In genomic region chr3:53084310-53085001, GRCh38 we compare ENCODE assay signal across 11 cellular contexts. TPM values are rescaled to one million over a fixed set of nuclear protein-coding genes. Genes with fewer than 3 reads are reported as not detected.
DNase-seq lines count a peak whose midpoint lies in the region; ATAC-seq and TF ChIP-seq lines count a peak whose summit lies in the region.
"Had no signal": no experiment of that assay in that cellular context is flagged by ENCODE, and none has a peak within 500 bp of the region (broad histone marks: within the 10 kb centered on the region; RNA-seq: fewer than 3 reads in every experiment).

No MANE protein-coding gene starts in this region.

- H3K36me3 Mint-ChIP-seq in activated naive CD4-positive, alpha-beta T cell treated with anti-CD3 and anti-CD28 coated beads, Interleukin-2, amount 50 U/mL, for 72 hours, result no peaks in the 10 kb centered on the region
- H3K36me3 Mint-ChIP-seq in activated naive CD4-positive, alpha-beta T cell treated with anti-CD3 and anti-CD28 coated beads, Interleukin-2, amount 10 ng/mL, durations not matched to agents 7 days and 5 days, result peaks cover 12% of the 10 kb centered on the region

- H3K4me3 ChIP-seq in body of pancreas, result no peak overlapping the region
- H3K4me3 ChIP-seq in kidney epithelial cell (ENCODE audit: low read depth, low read length), result no peak overlapping the region
- H3K4me3 ChIP-seq in stomach smooth muscle (ENCODE audit: low read length in 2 of 2), result peak overlapping the region in 1 of 2 donors; percentile 40

- peak overlapping the region; percentile 11 to 55 for H3K27ac Mint-ChIP-seq in activated naive CD4-positive, alpha-beta T cell treated with anti-CD3 and anti-CD28 coated beads, Interleukin-2, amount 50 U/mL, for 72 hours
- no peak overlapping the region for H3K27ac Mint-ChIP-seq in activated naive CD4-positive, alpha-beta T cell treated with anti-CD3 and anti-CD28 coated beads, Interleukin-2, amount 10 ng/mL, durations not matched to agents 7 days and 5 days
- H3K27ac Mint-ChIP-seq: B cell; stimulated activated naive CD8-positive, alpha-beta T cell treated with anti-CD3 and anti-CD28 coated beads, Interleukin-15, Interleukin-2, amounts not matched to agents 100 ng/mL and 50 ng/mL, for 24 hours had no signal

- intact Hi-C loops in body of pancreas (cut with DNase I), result no loop called here

- no peaks in the 10 kb centered on the region for H3K9me3 Mint-ChIP-seq in activated naive CD4-positive, alpha-beta T cell treated with anti-CD3 and anti-CD28 coated beads, Interleukin-2, amount 50 U/mL, for 72 hours
- H3K9me3 Mint-ChIP-seq in activated naive CD4-positive, alpha-beta T cell treated with anti-CD3 and anti-CD28 coated beads, Interleukin-2, amount 10 ng/mL, durations not matched to agents 7 days and 5 days, result no peaks in the 10 kb centered on the region
- H3K9me3 Mint-ChIP-seq: stimulated activated naive CD8-positive, alpha-beta T cell treated with anti-CD3 and anti-CD28 coated beads, Interleukin-15, Interleukin-2, amounts not matched to agents 100 ng/mL and 50 ng/mL, for 24 hours had no signal

- ATAC-seq in activated naive CD4-positive, alpha-beta T cell treated with anti-CD3 and anti-CD28 coated beads, Interleukin-2, amount 50 U/mL, for 72 hours, result peak; percentile 44 to 61
- ATAC-seq in body of pancreas (peak; percentile 54), HG03442 (IDR thresholded peaks at IDR 0.05; ENCODE audit: unreplicated experiment) (no peak)

- TF ChIP-seq CTCF in body of pancreas (IDR thresholded peaks at IDR 0.05), result no peak
- no peak for TF ChIP-seq CTCF in kidney epithelial cell (IDR thresholded peaks at IDR 0.05; ENCODE audit: insufficient read depth, low read length, poor library complexity, severe bottlenecking)

- H3K9me3 ChIP-seq in body of pancreas (no peaks in the 10 kb centered on the region), stomach smooth muscle (ENCODE audit: control insufficient read depth in 2 of 2, low read length in 2 of 2) (no peaks in the 10 kb centered on the region)

- H3K36me3 ChIP-seq in body of pancreas (replicated peaks in 1 of 2; ENCODE audit: insufficient read depth in 1 of 2, low read depth in 2 of 2), result no peaks in the 10 kb centered on the region
- H3K36me3 ChIP-seq in kidney epithelial cell (ENCODE audit: control insufficient read depth, insufficient read depth, low read length), result no peaks in the 10 kb centered on the region
- H3K36me3 ChIP-seq in stomach smooth muscle (ENCODE audit: control insufficient read depth in 2 of 2, insufficient read depth in 2 of 2, low read length in 2 of 2), result peaks cover 4% of the 10 kb centered on the region in 2 donors

- peak overlapping the region in 1 of 2 donors; percentile 13 for H3K9ac ChIP-seq in stomach smooth muscle (ENCODE audit: low read length in 2 of 2)

- CTCF ChIA-PET in activated naive CD4-positive, alpha-beta T cell treated with anti-CD3 and anti-CD28 coated beads, Interleukin-2, amount 10 ng/mL, durations not matched to agents 7 days and 5 days (lab: Charles Lee), result no interaction called here

- no peaks in the 10 kb centered on the region for H3K4me1 Mint-ChIP-seq in activated naive CD4-positive, alpha-beta T cell treated with anti-CD3 and anti-CD28 coated beads, Interleukin-2, amount 10 ng/mL, durations not matched to agents 7 days and 5 days
- H3K4me1 Mint-ChIP-seq: B cell had no signal

- H3K27ac ChIP-seq in body of pancreas (peak overlapping the region in 3 of 4 donors; percentile 50 to 60 (median 57)), stomach smooth muscle (ENCODE audit: low read length) (peak overlapping the region; percentile 80)

- H3K27me3 Mint-ChIP-seq in activated naive CD4-positive, alpha-beta T cell treated with anti-CD3 and anti-CD28 coated beads, Interleukin-2, amount 10 ng/mL, durations not matched to agents 7 days and 5 days, result no peaks in the 10 kb centered on the region
- H3K27me3 Mint-ChIP-seq: B cell; stimulated activated naive CD8-positive, alpha-beta T cell treated with anti-CD3 and anti-CD28 coated beads, Interleukin-15, Interleukin-2, amounts not matched to agents 100 ng/mL and 50 ng/mL, for 24 hours had no signal

- H3K4me1 ChIP-seq in body of pancreas (peaks cover 27% of the 10 kb centered on the region), stomach smooth muscle (ENCODE audit: control insufficient read depth, insufficient read depth, low read length) (peaks cover 16% of the 10 kb centered on the region)

- no peak overlapping the region for H3K4me3 Mint-ChIP-seq in activated naive CD4-positive, alpha-beta T cell treated with anti-CD3 and anti-CD28 coated beads, Interleukin-2, amount 10 ng/mL, durations not matched to agents 7 days and 5 days
- H3K4me3 Mint-ChIP-seq: B cell; stimulated activated naive CD8-positive, alpha-beta T cell treated with anti-CD3 and anti-CD28 coated beads, Interleukin-15, Interleukin-2, amounts not matched to agents 100 ng/mL and 50 ng/mL, for 24 hours had no signal

- peak in 1 of 2 donors; percentile 34 for DNase-seq in activated naive CD4-positive, alpha-beta T cell treated with anti-CD3 and anti-CD28 coated beads, Interleukin-2, amount 50 U/mL, for 72 hours (ENCODE audit: low spot score in 2 of 2)
- no peak for DNase-seq in activated naive CD4-positive, alpha-beta T cell treated with anti-CD3 and anti-CD28 coated beads, Interleukin-2, amount 10 ng/mL, durations not matched to agents 7 days and 5 days
- peak in 3 of 4 donors; percentile 49 for DNase-seq in body of pancreas
- DNase-seq in kidney epithelial cell (ENCODE audit: low read depth), result peak; percentile 25
- DNase-seq in NCI-H1930 (lab: John Stamatoyannopoulos, UW), result no peak
- DNase-seq in HuH-7 (ENCODE audit: low spot score), result no peak
- DNase-seq: mesendoderm had no signal

- TF ChIP-seq POLR2A in body of pancreas (IDR thresholded peaks at IDR 0.05), result no peak

- H3K27me3 ChIP-seq in body of pancreas (no peaks in the 10 kb centered on the region), kidney epithelial cell (ENCODE audit: control insufficient read depth, insufficient read depth, low read length) (no peaks in the 10 kb centered on the region), stomach smooth muscle (ENCODE audit: control insufficient read depth in 1 of 2, insufficient read depth in 2 of 2, low read length in 2 of 2) (no peaks in the 10 kb centered on the region)

- WGBS in body of pancreas, 2 donors, result 43 to 60% methylated on average over 11 to 12 of the region's 12 CpGs

RNA-seq across cellular contexts. Expression of gene SFMBT1, which starts 38.6 kb away (rescaled TPM):
- 10 to 100 TPM; 19.6 to 23.3 TPM for total RNA-seq in activated naive CD4-positive, alpha-beta T cell treated with anti-CD3 and anti-CD28 coated beads, Interleukin-2, amount 50 U/mL, for 72 hours
- total RNA-seq in body of pancreas, result 10 to 100 TPM in 1 of 2 donors, 1 to 10 TPM in 1; 6.9 to 17.6 TPM
- 6.1 and 15.6 TPM in 2 replicates for total RNA-seq in kidney epithelial cell

RNA-seq across cellular contexts. Expression of gene RFT1, which starts 45.8 kb away (rescaled TPM):
- total RNA-seq in activated naive CD4-positive, alpha-beta T cell treated with anti-CD3 and anti-CD28 coated beads, Interleukin-2, amount 50 U/mL, for 72 hours, result 10 to 100 TPM; 19.5 to 38.3 TPM
- total RNA-seq in body of pancreas (10 to 100 TPM; 10.6 to 19.8 TPM), kidney epithelial cell (18.6 and 20.3 TPM in 2 replicates)

Comparison
In these comparisons a context has a peak if more than half of its experiments do, and no peak if none do; other contexts are left out.
1. DNase-seq: peak in body of pancreas (3 of 4) and kidney epithelial cell (single experiment); none in activated naive CD4-positive, alpha-beta T cell treated with anti-CD3 and anti-CD28 coated beads, Interleukin-2, amount 10 ng/mL, durations not matched to agents 7 days and 5 days (single experiment), NCI-H1930 (0 of 2) and HuH-7 (single experiment).